ENCODE assay signal across 9 cellular contexts in the genomic region with DNA sequence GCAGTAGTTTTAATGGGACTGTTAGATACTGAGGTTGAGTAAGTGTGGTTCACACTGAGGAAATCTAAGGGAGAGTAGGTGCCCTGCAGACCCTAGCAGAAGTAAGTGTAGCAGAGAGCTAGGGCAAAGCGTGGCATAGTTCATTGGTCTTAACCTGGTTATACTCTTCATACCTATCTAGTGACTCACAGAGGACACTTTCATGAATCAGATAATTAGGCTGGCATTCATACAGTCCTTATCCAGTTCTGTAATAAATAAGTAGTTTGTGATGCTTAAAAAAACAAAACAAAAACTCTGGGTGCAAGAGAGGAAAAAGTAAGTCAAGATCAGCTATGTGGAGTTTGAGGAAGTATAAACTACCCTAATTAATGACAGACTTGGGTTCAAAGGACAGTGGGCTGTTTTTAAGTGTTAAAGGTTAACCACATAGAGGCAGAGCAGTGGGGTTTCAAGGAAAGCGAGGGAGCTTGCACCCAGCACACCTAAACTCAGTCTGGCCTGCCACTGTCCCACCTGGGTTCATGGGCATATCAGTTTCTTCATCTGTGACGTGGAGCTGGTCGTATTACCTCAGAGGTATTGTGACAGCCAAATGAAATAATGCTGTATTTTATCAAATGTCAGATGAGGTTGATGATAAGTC. TPM values are rescaled to one million over a fixed set of nuclear protein-coding genes. Genes with fewer than 3 reads are reported as not detected.
DNase-seq lines count a peak whose midpoint lies in the region; ATAC-seq, FAIRE-seq and TF ChIP-seq lines count a peak whose summit lies in the region.
"Had no signal": no experiment of that assay in that cellular context is flagged by ENCODE, and none has a peak within 500 bp of the region (broad histone marks: within the 10 kb centered on the region; RNA-seq: fewer than 3 reads in every experiment).

No MANE protein-coding gene starts in this region.

- no peak overlapping the region for H3K27ac Mint-ChIP-seq in stimulated activated memory B cell treated with anti-CD40 and anti-IgM and Interleukin-4, amounts not matched to agents 10 μg/mL and 1 μg/mL and 100 μg/mL, for 72 hours

- H3K4me1 Mint-ChIP-seq in stimulated activated memory B cell treated with anti-CD40 and anti-IgM and Interleukin-4, amounts not matched to agents 10 μg/mL and 1 μg/mL and 100 μg/mL, for 72 hours: peaks cover 67% of the 10 kb centered on the region

- ATAC-seq in HG03520 (IDR thresholded peaks at IDR 0.05; ENCODE audit: unreplicated experiment) (peak; percentile 13), HG02970 (IDR thresholded peaks at IDR 0.05; ENCODE audit: low FRiP score, unreplicated experiment) (no peak), GM18861 (IDR thresholded peaks at IDR 0.05; ENCODE audit: unreplicated experiment) (no peak)
- ATAC-seq in stimulated activated memory B cell treated with anti-CD40 and anti-IgM and Interleukin-4, amounts not matched to agents 10 μg/mL and 1 μg/mL and 100 μg/mL, for 72 hours: peak; percentile 32

- H3K36me3 Mint-ChIP-seq in stimulated activated memory B cell treated with anti-CD40 and anti-IgM and Interleukin-4, amounts not matched to agents 10 μg/mL and 1 μg/mL and 100 μg/mL, for 72 hours: peaks cover 8% of the 10 kb centered on the region

- H3K4me3 ChIP-seq in bronchial epithelial cell (ENCODE audit: low read depth, low read length): no peak overlapping the region

- FAIRE-seq in bronchial epithelial cell (lab: Jason Lieb, UNC): no peak

- peaks cover 62% of the 10 kb centered on the region for H3K27me3 Mint-ChIP-seq in stimulated activated memory B cell treated with anti-CD40 and anti-IgM and Interleukin-4, amounts not matched to agents 10 μg/mL and 1 μg/mL and 100 μg/mL, for 72 hours

- peak; percentile 57 for DNase-seq in NK-92 treated with Interleukin-12 subunit alpha and Interleukin-12 subunit beta, amount 100 ng/mL, for 24 hours (lab: John Stamatoyannopoulos, UW)
- no peak for DNase-seq in NK-92 (lab: John Stamatoyannopoulos, UW; ENCODE audit: unreplicated experiment)
- peak; percentile 84 for DNase-seq in bronchial epithelial cell (ENCODE audit: low read depth)
- DNase-seq in ecto neural progenitor cell (ENCODE audit: low spot score): no peak

- H3K36me3 ChIP-seq in bronchial epithelial cell (ENCODE audit: control insufficient read depth, insufficient read depth, low read length): peaks cover 1% of the 10 kb centered on the region

- no peaks in the 10 kb centered on the region for H3K9me3 Mint-ChIP-seq in stimulated activated memory B cell treated with anti-CD40 and anti-IgM and Interleukin-4, amounts not matched to agents 10 μg/mL and 1 μg/mL and 100 μg/mL, for 72 hours
- H3K9me3 Mint-ChIP-seq: T-helper 1 cell treated with Interleukin-12 subunit alpha and Interleukin-12 subunit beta and Interleukin-4 antibody, amounts not matched to agents 30 μg/mL and 1 μg/mL, for 36 hours had no signal

- peak overlapping the region; percentile 6 for H3K4me3 Mint-ChIP-seq in stimulated activated memory B cell treated with anti-CD40 and anti-IgM and Interleukin-4, amounts not matched to agents 10 μg/mL and 1 μg/mL and 100 μg/mL, for 72 hours

- TF ChIP-seq CTCF in bronchial epithelial cell (IDR thresholded peaks at IDR 0.05; ENCODE audit: insufficient read depth, low read length, severe bottlenecking): no peak

- H3K27me3 ChIP-seq in bronchial epithelial cell (ENCODE audit: control insufficient read depth, insufficient read depth, low read length): no peaks in the 10 kb centered on the region

RNA-seq across cellular contexts. Expression of a gene that starts 27.1 kb away (rescaled TPM):
- 12.9 and 21.4 TPM in 2 replicates for total RNA-seq in bronchial epithelial cell

Comparison
In these comparisons a context has a peak if more than half of its experiments do, and no peak if none do; other contexts are left out.
1. DNase-seq: peak in NK-92 treated with Interleukin-12 subunit alpha and Interleukin-12 subunit beta, amount 100 ng/mL, for 24 hours (single experiment) and bronchial epithelial cell (single experiment); none in NK-92 (single experiment) and ecto neural progenitor cell (single experiment).
2. ATAC-seq: peak in HG03520 (single experiment) and stimulated activated memory B cell treated with anti-CD40 and anti-IgM and Interleukin-4, amounts not matched to agents 10 μg/mL and 1 μg/mL and 100 μg/mL, for 72 hours (single experiment); none in HG02970 (single experiment) and GM18861 (single experiment).